Comparison of ENCODE assay signal across 2 cellular contexts in the genomic region with DNA sequence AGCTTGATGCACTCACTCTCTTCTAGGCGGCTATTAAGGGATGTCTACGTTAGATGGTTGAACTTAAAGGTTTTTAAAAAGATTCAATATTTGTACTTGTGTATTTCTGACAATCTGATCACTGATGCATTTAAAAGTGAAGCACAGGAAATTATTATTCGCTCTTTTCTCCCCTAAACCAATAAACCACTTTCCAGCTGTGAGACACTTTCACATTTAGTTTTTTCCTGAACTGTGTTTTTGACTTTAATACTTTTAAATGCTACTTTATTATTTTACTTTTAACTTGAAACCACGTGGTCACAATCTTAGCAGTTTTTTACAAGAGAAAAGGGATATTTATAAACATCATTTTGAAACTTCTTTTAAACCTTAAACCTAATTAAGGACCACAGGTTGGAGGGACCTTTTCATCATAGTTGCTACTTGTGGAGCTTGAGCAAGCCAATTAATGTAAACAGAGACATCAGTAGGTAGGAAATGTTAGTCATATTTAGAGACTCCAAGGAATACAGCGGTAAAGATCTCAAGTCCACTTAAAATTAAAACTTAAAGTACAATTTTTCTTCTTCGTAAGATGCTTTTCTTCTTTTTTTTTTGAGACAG.
TF ChIP-seq lines count a peak whose summit lies in the region.

No MANE protein-coding gene starts in this region.

TF ChIP-seq in HEK293, 187 proteins besides CTCF, POLR2A, EP300 and RAD21:
- TF ChIP-seq ZBTB17 (tag by site-specific recombination; IDR thresholded peaks at IDR 0.05) (no peak), SCRT1 (tag by site-specific recombination; IDR thresholded peaks at IDR 0.05; ENCODE audit: borderline replicate concordance) (peak; percentile 52; the same call in 1 of the 2 replicates), HOXD13 (CRISPR knock-in tag; IDR thresholded peaks at IDR 0.05; ENCODE audit: borderline replicate concordance) (no peak), ZNF600 (tag by site-specific recombination; IDR thresholded peaks at IDR 0.05) (no peak), ZNF211 (tag by site-specific recombination; IDR thresholded peaks at IDR 0.05; ENCODE audit: low read depth) (no peak), ZNF140 (tag by site-specific recombination; IDR thresholded peaks at IDR 0.05) (no peak), ZFP69B (tag by site-specific recombination; IDR thresholded peaks at IDR 0.05) (no peak), YY1 (tag by site-specific recombination; IDR thresholded peaks at IDR 0.05) (no peak), RBAK (tag by site-specific recombination; IDR thresholded peaks at IDR 0.05) (no peak), SETDB1 (IDR thresholded peaks at IDR 0.05; ENCODE audit: insufficient read length, low read length) (no peak), ZNF544 (tag by site-specific recombination; IDR thresholded peaks at IDR 0.05) (no peak), ZNF530 (tag by site-specific recombination; IDR thresholded peaks at IDR 0.05; ENCODE audit: low read depth) (no peak), ZNF157 (tag by site-specific recombination; IDR thresholded peaks at IDR 0.05) (no peak), ZFP37 (tag by site-specific recombination; IDR thresholded peaks at IDR 0.05) (no peak), ZBTB21 (tag by site-specific recombination; IDR thresholded peaks at IDR 0.05) (no peak), ZNF549 (tag by site-specific recombination; IDR thresholded peaks at IDR 0.05) (no peak), ZNF248 (tag by site-specific recombination; IDR thresholded peaks at IDR 0.05) (no peak), ZNF37A (tag by site-specific recombination; IDR thresholded peaks at IDR 0.05) (no peak), PRDM1 (tag by site-specific recombination; IDR thresholded peaks at IDR 0.05) (peak; percentile 80), SCRT2 (tag by site-specific recombination; IDR thresholded peaks at IDR 0.05) (peak; percentile 80)
- TF ChIP-seq, protein P1, sequence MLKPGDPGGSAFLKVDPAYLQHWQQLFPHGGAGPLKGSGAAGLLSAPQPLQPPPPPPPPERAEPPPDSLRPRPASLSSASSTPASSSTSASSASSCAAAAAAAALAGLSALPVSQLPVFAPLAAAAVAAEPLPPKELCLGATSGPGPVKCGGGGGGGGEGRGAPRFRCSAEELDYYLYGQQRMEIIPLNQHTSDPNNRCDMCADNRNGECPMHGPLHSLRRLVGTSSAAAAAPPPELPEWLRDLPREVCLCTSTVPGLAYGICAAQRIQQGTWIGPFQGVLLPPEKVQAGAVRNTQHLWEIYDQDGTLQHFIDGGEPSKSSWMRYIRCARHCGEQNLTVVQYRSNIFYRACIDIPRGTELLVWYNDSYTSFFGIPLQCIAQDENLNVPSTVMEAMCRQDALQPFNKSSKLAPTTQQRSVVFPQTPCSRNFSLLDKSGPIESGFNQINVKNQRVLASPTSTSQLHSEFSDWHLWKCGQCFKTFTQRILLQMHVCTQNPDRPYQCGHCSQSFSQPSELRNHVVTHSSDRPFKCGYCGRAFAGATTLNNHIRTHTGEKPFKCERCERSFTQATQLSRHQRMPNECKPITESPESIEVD (tag by site-specific recombination; IDR thresholded peaks at IDR 0.05) = peak; percentile 72
- TF ChIP-seq, protein P2, sequence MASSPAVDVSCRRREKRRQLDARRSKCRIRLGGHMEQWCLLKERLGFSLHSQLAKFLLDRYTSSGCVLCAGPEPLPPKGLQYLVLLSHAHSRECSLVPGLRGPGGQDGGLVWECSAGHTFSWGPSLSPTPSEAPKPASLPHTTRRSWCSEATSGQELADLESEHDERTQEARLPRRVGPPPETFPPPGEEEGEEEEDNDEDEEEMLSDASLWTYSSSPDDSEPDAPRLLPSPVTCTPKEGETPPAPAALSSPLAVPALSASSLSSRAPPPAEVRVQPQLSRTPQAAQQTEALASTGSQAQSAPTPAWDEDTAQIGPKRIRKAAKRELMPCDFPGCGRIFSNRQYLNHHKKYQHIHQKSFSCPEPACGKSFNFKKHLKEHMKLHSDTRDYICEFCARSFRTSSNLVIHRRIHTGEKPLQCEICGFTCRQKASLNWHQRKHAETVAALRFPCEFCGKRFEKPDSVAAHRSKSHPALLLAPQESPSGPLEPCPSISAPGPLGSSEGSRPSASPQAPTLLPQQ (tag by site-specific recombination; IDR thresholded peaks at IDR 0.05) = no peak
- TF ChIP-seq, protein P3, sequence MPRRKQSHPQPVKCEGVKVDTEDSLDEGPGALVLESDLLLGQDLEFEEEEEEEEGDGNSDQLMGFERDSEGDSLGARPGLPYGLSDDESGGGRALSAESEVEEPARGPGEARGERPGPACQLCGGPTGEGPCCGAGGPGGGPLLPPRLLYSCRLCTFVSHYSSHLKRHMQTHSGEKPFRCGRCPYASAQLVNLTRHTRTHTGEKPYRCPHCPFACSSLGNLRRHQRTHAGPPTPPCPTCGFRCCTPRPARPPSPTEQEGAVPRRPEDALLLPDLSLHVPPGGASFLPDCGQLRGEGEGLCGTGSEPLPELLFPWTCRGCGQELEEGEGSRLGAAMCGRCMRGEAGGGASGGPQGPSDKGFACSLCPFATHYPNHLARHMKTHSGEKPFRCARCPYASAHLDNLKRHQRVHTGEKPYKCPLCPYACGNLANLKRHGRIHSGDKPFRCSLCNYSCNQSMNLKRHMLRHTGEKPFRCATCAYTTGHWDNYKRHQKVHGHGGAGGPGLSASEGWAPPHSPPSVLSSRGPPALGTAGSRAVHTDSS (tag by site-specific recombination; IDR thresholded peaks at IDR 0.05) = no peak
- TF ChIP-seq, protein P4, sequence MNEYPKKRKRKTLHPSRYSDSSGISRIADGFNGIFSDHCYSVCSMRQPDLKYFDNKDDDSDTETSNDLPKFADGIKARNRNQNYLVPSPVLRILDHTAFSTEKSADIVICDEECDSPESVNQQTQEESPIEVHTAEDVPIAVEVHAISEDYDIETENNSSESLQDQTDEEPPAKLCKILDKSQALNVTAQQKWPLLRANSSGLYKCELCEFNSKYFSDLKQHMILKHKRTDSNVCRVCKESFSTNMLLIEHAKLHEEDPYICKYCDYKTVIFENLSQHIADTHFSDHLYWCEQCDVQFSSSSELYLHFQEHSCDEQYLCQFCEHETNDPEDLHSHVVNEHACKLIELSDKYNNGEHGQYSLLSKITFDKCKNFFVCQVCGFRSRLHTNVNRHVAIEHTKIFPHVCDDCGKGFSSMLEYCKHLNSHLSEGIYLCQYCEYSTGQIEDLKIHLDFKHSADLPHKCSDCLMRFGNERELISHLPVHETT (tag by site-specific recombination; IDR thresholded peaks at IDR 0.05) = no peak

TF ChIP-seq in GM12878, 131 proteins besides CTCF, POLR2A, EP300 and RAD21:
- TF ChIP-seq MTA2 (IDR thresholded peaks at IDR 0.05; ENCODE audit: low read depth) = peak; percentile 56
- TF ChIP-seq NBN (IDR thresholded peaks at IDR 0.05) = no peak
- TF ChIP-seq NR2C1 (IDR thresholded peaks at IDR 0.05) = no peak
- no peak for TF ChIP-seq CBX5 (IDR thresholded peaks at IDR 0.05; ENCODE audit: low read depth)
- peak; percentile 39; the same call in 1 of the 2 replicates for TF ChIP-seq RAD51 (IDR thresholded peaks at IDR 0.05)
